18 cellular contexts compared by ENCODE assay signal in genomic region chr1:81805537-81806431, GRCh38. TPM values are rescaled to one million over a fixed set of nuclear protein-coding genes. Genes with fewer than 3 reads are reported as not detected.
DNase-seq lines count a peak whose midpoint lies in the region; ATAC-seq, FAIRE-seq and TF ChIP-seq lines count a peak whose summit lies in the region.
"Had no signal": no experiment of that assay in that cellular context is flagged by ENCODE, and none has a peak within 500 bp of the region (broad histone marks: within the 10 kb centered on the region; RNA-seq: fewer than 3 reads in every experiment).

No MANE protein-coding gene starts in this region.

- H3K4me1 ChIP-seq in HUES6 (ENCODE audit: control insufficient read depth, insufficient read depth, low read length) (peaks cover 51% of the 10 kb centered on the region), neuron (ENCODE audit: insufficient read depth, low read length) (peaks cover 53% of the 10 kb centered on the region), body of pancreas (peaks cover 23% of the 10 kb centered on the region)
- H3K4me1 ChIP-seq: BLaER1 treated with 17β-estradiol and CSF1 and Interleukin-3, amounts not matched to agents 10 nM and 100 nM had no signal

- H3K36me3 Mint-ChIP-seq in endothelial cell (ENCODE audit: low read depth, unreplicated experiment): peaks cover 3% of the 10 kb centered on the region
- H3K36me3 Mint-ChIP-seq: activated CD4-positive, alpha-beta memory T cell treated with anti-CD3 and anti-CD28 coated beads for 36 hours had no signal

- H3K9me3 Mint-ChIP-seq in endothelial cell (ENCODE audit: unreplicated experiment): no peaks in the 10 kb centered on the region
- H3K9me3 Mint-ChIP-seq: activated CD4-positive, alpha-beta memory T cell treated with anti-CD3 and anti-CD28 coated beads for 36 hours had no signal

- H2AFZ ChIP-seq in neuron (ENCODE audit: low read depth, low read length): no peak overlapping the region

- peak overlapping the region; percentile 7; the same call in 1 of the 2 replicates for H3K27ac ChIP-seq in HUES6 (ENCODE audit: low read depth, low read length)
- no peak overlapping the region for H3K27ac ChIP-seq in body of pancreas
- H3K27ac ChIP-seq: BLaER1 treated with 17β-estradiol and CSF1 and Interleukin-3, amounts not matched to agents 10 nM and 100 nM; SK-N-MC had no signal

- peaks cover 15% of the 10 kb centered on the region for H3K27me3 Mint-ChIP-seq in endothelial cell (ENCODE audit: unreplicated experiment)

- no peaks in the 10 kb centered on the region for H3K36me3 ChIP-seq in HUES6 (ENCODE audit: control insufficient read depth, insufficient read depth, low read length)
- H3K36me3 ChIP-seq in neuron (ENCODE audit: insufficient read depth, low read length): peaks cover 6% of the 10 kb centered on the region
- no peaks in the 10 kb centered on the region for H3K36me3 ChIP-seq in body of pancreas (replicated peaks in 1 of 2; ENCODE audit: insufficient read depth in 1 of 2, low read depth in 2 of 2)
- H3K36me3 ChIP-seq: BLaER1 treated with 17β-estradiol and CSF1 and Interleukin-3, amounts not matched to agents 10 nM and 100 nM; esophagus muscularis mucosa; HAP-1 had no signal

- no peak overlapping the region for H3K27ac Mint-ChIP-seq in endothelial cell (ENCODE audit: unreplicated experiment)
- H3K27ac Mint-ChIP-seq: activated CD4-positive, alpha-beta memory T cell treated with anti-CD3 and anti-CD28 coated beads for 36 hours; natural killer cell treated with Interleukin-12 subunit alpha and Interleukin-12 subunit beta and Interleukin-15 and Interleukin-18, amount 100 ng/mL, for 72 hours had no signal

- intact Hi-C loops in body of pancreas (cut with DNase I): no loop called here

- DNase-seq in D721Med (ENCODE audit: insufficient read length, low spot score): no peak
- DNase-seq in endothelial cell (ENCODE audit: low spot score): no peak
- DNase-seq in body of pancreas: no peak
- no peak for DNase-seq in ecto neural progenitor cell (ENCODE audit: low spot score)
- DNase-seq: activated CD4-positive, alpha-beta memory T cell treated with anti-CD3 and anti-CD28 coated beads for 36 hours; hippocampal formation; NCI-H1092; NCI-H345 had no signal

- H3K4me3 ChIP-seq in HUES6 (ENCODE audit: low read depth, low read length): peak overlapping the region; percentile 83
- H3K4me3 ChIP-seq in neuron (ENCODE audit: low read length): peak overlapping the region; percentile 85
- H3K4me3 ChIP-seq in body of pancreas: no peak overlapping the region
- H3K4me3 ChIP-seq: BLaER1 treated with 17β-estradiol and CSF1 and Interleukin-3, amounts not matched to agents 10 nM and 100 nM; HAP-1; SK-N-MC had no signal

- peak overlapping the region; percentile 11 for H3K4me3 Mint-ChIP-seq in endothelial cell (ENCODE audit: unreplicated experiment)
- H3K4me3 Mint-ChIP-seq: activated CD4-positive, alpha-beta memory T cell treated with anti-CD3 and anti-CD28 coated beads for 36 hours; natural killer cell treated with Interleukin-12 subunit alpha and Interleukin-12 subunit beta and Interleukin-15 and Interleukin-18, amount 100 ng/mL, for 72 hours had no signal

- H3K9me3 ChIP-seq in HUES6 (ENCODE audit: control insufficient read depth, insufficient read depth, low read depth, low read length): no peaks in the 10 kb centered on the region
- H3K9me3 ChIP-seq in neuron (ENCODE audit: low read length): no peaks in the 10 kb centered on the region
- H3K9me3 ChIP-seq in body of pancreas: no peaks in the 10 kb centered on the region
- H3K9me3 ChIP-seq: esophagus muscularis mucosa, HAP-1 had no signal

- TF ChIP-seq CTCF in D721Med (IDR thresholded peaks at IDR 0.05; ENCODE audit: insufficient read depth, missing control alignments) (no peak), endothelial cell (IDR thresholded peaks at IDR 0.05; ENCODE audit: unreplicated experiment) (no peak), body of pancreas (IDR thresholded peaks at IDR 0.05) (no peak)

- no peaks in the 10 kb centered on the region for H3K27me3 ChIP-seq in HUES6 (ENCODE audit: control insufficient read depth, insufficient read depth, low read length)
- H3K27me3 ChIP-seq in neuron (ENCODE audit: insufficient read depth, low read length): no peaks in the 10 kb centered on the region
- no peaks in the 10 kb centered on the region for H3K27me3 ChIP-seq in body of pancreas
- H3K27me3 ChIP-seq: esophagus muscularis mucosa had no signal

- H3K4me1 Mint-ChIP-seq in endothelial cell (ENCODE audit: unreplicated experiment): peaks cover 34% of the 10 kb centered on the region

- no peak overlapping the region for H3K9ac ChIP-seq in HUES6 (ENCODE audit: low read length)
- H3K9ac ChIP-seq: BLaER1 treated with 17β-estradiol and CSF1 and Interleukin-3, amounts not matched to agents 10 nM and 100 nM had no signal

- no peak for TF ChIP-seq POLR2A in body of pancreas (IDR thresholded peaks at IDR 0.05)

- FAIRE-seq in D721Med (lab: Jason Lieb, UNC): peak; percentile 46
- FAIRE-seq: colon, urothelium cell line had no signal

- WGBS in body of pancreas, 2 donors: 46 to 47% methylated on average over 2 of the region's 2 CpGs

- no peak for ATAC-seq in body of pancreas
- no peak for ATAC-seq in HG03342 (IDR thresholded peaks at IDR 0.05; ENCODE audit: unreplicated experiment)
- ATAC-seq: natural killer cell treated with Interleukin-12 subunit alpha and Interleukin-12 subunit beta and Interleukin-15 and Interleukin-18, amount 100 ng/mL, for 72 hours had no signal

RNA-seq across cellular contexts. Expression of gene ADGRL2, which starts 5.0 kb away (rescaled TPM):
- 85.4 TPM for total RNA-seq in endothelial cell (ENCODE audit: unreplicated experiment)
- total RNA-seq in body of pancreas: 10 to 100 TPM; 11.5 to 25.7 TPM
- total RNA-seq: activated CD4-positive, alpha-beta memory T cell treated with anti-CD3 and anti-CD28 coated beads for 36 hours had no signal

Comparison
In these comparisons a context has a peak if more than half of its experiments do, and no peak if none do; other contexts are left out.
1. H3K4me3 ChIP-seq: peak in HUES6 (single experiment) and neuron (single experiment); none in body of pancreas (0 of 2).